ENCODE assay signal across 23 cellular contexts in genomic region chr2:68506170-68506569, GRCh38. TPM values are rescaled to one million over a fixed set of nuclear protein-coding genes. Genes with fewer than 3 reads are reported as not detected.
A peak's percentile ranks its signal among the peaks of the same experiment; 100 is the strongest.
DNase-seq lines count a peak whose midpoint lies in the region; ATAC-seq and TF ChIP-seq lines count a peak whose summit lies in the region.
"Had no signal": no experiment of that assay in that cellular context is flagged by ENCODE, and none has a peak within 500 bp of the region (broad histone marks: within the 10 kb centered on the region; RNA-seq: fewer than 3 reads in every experiment).

No MANE protein-coding gene starts in this region.

- H3K4me1 Mint-ChIP-seq in CD8-positive, alpha-beta T cell (ENCODE audit: low read depth) = peaks cover 23% of the 10 kb centered on the region
- peaks cover 23% of the 10 kb centered on the region for H3K4me1 Mint-ChIP-seq in T-helper 17 cell
- H3K4me1 Mint-ChIP-seq: IgD-negative memory B cell, nephron progenitor cell had no signal

- CTCF ChIA-PET in CD8-positive, alpha-beta T cell (lab: Charles Lee) = interaction anchor here (1.0 to 1.7 kb wide), 6 partner anchors 10 to 419 kb away, joined by 3 to 6 read pairs (median 5); no protein-coding TSS in a partner anchor

- ATAC-seq in CD8-positive, alpha-beta T cell = no peak
- ATAC-seq in T-helper 17 cell (peak; percentile 85), lower lobe of right lung (no peak)

- peaks cover 7% of the 10 kb centered on the region for H3K36me3 Mint-ChIP-seq in CD8-positive, alpha-beta T cell
- no peaks in the 10 kb centered on the region for H3K36me3 Mint-ChIP-seq in T-helper 17 cell (ENCODE audit: low read depth)

- peaks cover 0 to 12% (median 6%) of the 10 kb centered on the region in 11 experiments; a peak in 16 of 22 replicates for H3K9me3 ChIP-seq in BLaER1 treated with 17β-estradiol and CSF1 and Interleukin-3, amounts not matched to agents 10 nM and 100 nM (replicated peaks in 1 of 11)
- H3K9me3 ChIP-seq in CD8-positive, alpha-beta T cell (ENCODE audit: low read length) = no peaks in the 10 kb centered on the region
- H3K9me3 ChIP-seq in T-helper 17 cell (ENCODE audit: control insufficient read depth, low read length, poor library complexity, severe bottlenecking) (no peaks in the 10 kb centered on the region), lower lobe of right lung (no peaks in the 10 kb centered on the region)
- H3K9me3 ChIP-seq: colonic mucosa, tibial artery had no signal

- H3K27me3 ChIP-seq in BLaER1 treated with 17β-estradiol and CSF1 and Interleukin-3, amounts not matched to agents 10 nM and 100 nM = no peaks in the 10 kb centered on the region
- no peaks in the 10 kb centered on the region for H3K27me3 ChIP-seq in CD8-positive, alpha-beta T cell (ENCODE audit: insufficient read depth, low read length)
- no peaks in the 10 kb centered on the region for H3K27me3 ChIP-seq in lower lobe of right lung (ENCODE audit: low read depth)
- H3K27me3 ChIP-seq: colonic mucosa, SJCRH30, tibial artery had no signal

- no peak for DNase-seq in CD8-positive, alpha-beta T cell
- DNase-seq in T-helper 17 cell = no peak
- DNase-seq in central memory CD4-positive, alpha-beta T cell = peak; percentile 14
- DNase-seq in lower lobe of right lung = no peak
- no peak for DNase-seq in NCI-H1417 (lab: John Stamatoyannopoulos, UW)
- no peak for DNase-seq in T-helper 9 cell
- DNase-seq: activated naive CD4-positive, alpha-beta T cell treated with anti-CD3 and anti-CD28 coated beads for 36 hours; aorta; C1 segment of cervical spinal cord; colonic mucosa; effector CD4-positive, alpha-beta T cell; H7; hypothalamus; mammary epithelial cell; NCI-H1092; NCI-H1694 treated with DMSO at 0.1 percent for 48 hours; nephron progenitor cell; SJCRH30; stimulated activated CD4-positive, alpha-beta T cell treated with anti-CD3 and anti-CD28 coated beads, Interleukin-4, amount 100 ng/mL, for 1 hour; tibial artery had no signal

- peak overlapping the region in 6 of 11 experiments; percentile 6 to 35 (median 16); a peak in 6 of 22 replicates for H3K4me2 ChIP-seq in BLaER1 treated with 17β-estradiol and CSF1 and Interleukin-3, amounts not matched to agents 10 nM and 100 nM

- H3K27me3 Mint-ChIP-seq in CD8-positive, alpha-beta T cell (ENCODE audit: low read depth) = no peaks in the 10 kb centered on the region
- no peaks in the 10 kb centered on the region for H3K27me3 Mint-ChIP-seq in T-helper 17 cell
- H3K27me3 Mint-ChIP-seq: IgD-negative memory B cell had no signal

- peak overlapping the region; percentile 58 for H3K4me3 Mint-ChIP-seq in CD8-positive, alpha-beta T cell
- peak overlapping the region; percentile 87 for H3K4me3 Mint-ChIP-seq in T-helper 17 cell
- H3K4me3 Mint-ChIP-seq: activated naive CD4-positive, alpha-beta T cell treated with anti-CD3 and anti-CD28 coated beads for 36 hours; IgD-negative memory B cell; nephron progenitor cell had no signal

- no peak overlapping the region for H3K4me3 ChIP-seq in BLaER1 treated with 17β-estradiol and CSF1 and Interleukin-3, amounts not matched to agents 10 nM and 100 nM
- no peak overlapping the region for H3K4me3 ChIP-seq in CD8-positive, alpha-beta T cell (ENCODE audit: low read depth, low read length)
- no peak overlapping the region for H3K4me3 ChIP-seq in lower lobe of right lung
- H3K4me3 ChIP-seq: colonic mucosa, SJCRH30, tibial artery had no signal

- peak overlapping the region; percentile 75 for H3K27ac Mint-ChIP-seq in CD8-positive, alpha-beta T cell
- H3K27ac Mint-ChIP-seq in T-helper 17 cell = peak overlapping the region; percentile 79
- H3K27ac Mint-ChIP-seq: activated naive CD4-positive, alpha-beta T cell treated with anti-CD3 and anti-CD28 coated beads for 36 hours; IgD-negative memory B cell; nephron progenitor cell had no signal

- H3K36me3 ChIP-seq in BLaER1 treated with 17β-estradiol and CSF1 and Interleukin-3, amounts not matched to agents 10 nM and 100 nM = peaks cover 0 to 8% (median 0%) of the 10 kb centered on the region in 11 experiments; a peak in 4 of 22 replicates
- H3K36me3 ChIP-seq in CD8-positive, alpha-beta T cell (ENCODE audit: insufficient read depth, low read length) = no peaks in the 10 kb centered on the region
- H3K36me3 ChIP-seq in lower lobe of right lung = no peaks in the 10 kb centered on the region
- H3K36me3 ChIP-seq: colonic mucosa, SJCRH30 had no signal

- no peak overlapping the region for H3K9ac ChIP-seq in BLaER1 treated with 17β-estradiol and CSF1 and Interleukin-3, amounts not matched to agents 10 nM and 100 nM

- POLR2A ChIA-PET in CD8-positive, alpha-beta T cell (lab: Charles Lee) = interaction anchor here (1.1 to 2.0 kb wide), 5 partner anchors 10 to 41 kb away, joined by 3 to 9 read pairs (median 5); partner anchors contain the start of genes APLF and FBXO48

- no peak overlapping the region for H3K27ac ChIP-seq in BLaER1 treated with 17β-estradiol and CSF1 and Interleukin-3, amounts not matched to agents 10 nM and 100 nM
- H3K27ac ChIP-seq in CD8-positive, alpha-beta T cell (ENCODE audit: low read depth, low read length) = no peak overlapping the region
- no peak overlapping the region for H3K27ac ChIP-seq in lower lobe of right lung
- H3K27ac ChIP-seq: colonic mucosa, SJCRH30, tibial artery had no signal

- intact Hi-C loops in CD8-positive, alpha-beta T cell (cut with DNase I, micrococcal nuclease) = loop anchor here in 1 of 2 experiments (2.0 kb wide), 1 partner anchor 15 kb away; no protein-coding TSS in a partner anchor
- intact Hi-C loops in lower lobe of right lung (cut with DNase I) = no loop called here

- H3K4me1 ChIP-seq in BLaER1 treated with 17β-estradiol and CSF1 and Interleukin-3, amounts not matched to agents 10 nM and 100 nM = peaks cover 0 to 7% (median 0%) of the 10 kb centered on the region in 10 experiments; a peak in 4 of 20 replicates
- peaks cover 20% of the 10 kb centered on the region for H3K4me1 ChIP-seq in CD8-positive, alpha-beta T cell (ENCODE audit: insufficient read depth, low read length)
- no peaks in the 10 kb centered on the region for H3K4me1 ChIP-seq in lower lobe of right lung
- H3K4me1 ChIP-seq: colonic mucosa, SJCRH30, tibial artery had no signal

- no peak for TF ChIP-seq CTCF in CD8-positive, alpha-beta T cell (IDR thresholded peaks at IDR 0.05)
- TF ChIP-seq CTCF in lower lobe of right lung (IDR thresholded peaks at IDR 0.05) = no peak

- no peaks in the 10 kb centered on the region for H4K20me1 ChIP-seq in BLaER1 treated with 17β-estradiol and CSF1 and Interleukin-3, amounts not matched to agents 10 nM and 100 nM

- no peaks in the 10 kb centered on the region for H3K9me3 Mint-ChIP-seq in CD8-positive, alpha-beta T cell

RNA-seq across cellular contexts. Expression of gene APLF, which starts 38.8 kb away (rescaled TPM):
- 1 to 10 TPM; 4.1 to 4.2 TPM for total RNA-seq in CD8-positive, alpha-beta T cell
- total RNA-seq in T-helper 17 cell = 1 to 10 TPM; 5.3 to 6.4 TPM
- 5.8 TPM for total RNA-seq in lower lobe of right lung
- total RNA-seq: HT-29 had no signal

RNA-seq across cellular contexts. Expression of gene FBXO48, which starts 39.1 kb away (rescaled TPM):
- under 1 TPM; 0.22 to 0.30 TPM for total RNA-seq in CD8-positive, alpha-beta T cell
- 1 to 10 TPM; 1.5 to 1.7 TPM for total RNA-seq in T-helper 17 cell
- total RNA-seq in lower lobe of right lung = 2.3 TPM
